In the genomic region with DNA sequence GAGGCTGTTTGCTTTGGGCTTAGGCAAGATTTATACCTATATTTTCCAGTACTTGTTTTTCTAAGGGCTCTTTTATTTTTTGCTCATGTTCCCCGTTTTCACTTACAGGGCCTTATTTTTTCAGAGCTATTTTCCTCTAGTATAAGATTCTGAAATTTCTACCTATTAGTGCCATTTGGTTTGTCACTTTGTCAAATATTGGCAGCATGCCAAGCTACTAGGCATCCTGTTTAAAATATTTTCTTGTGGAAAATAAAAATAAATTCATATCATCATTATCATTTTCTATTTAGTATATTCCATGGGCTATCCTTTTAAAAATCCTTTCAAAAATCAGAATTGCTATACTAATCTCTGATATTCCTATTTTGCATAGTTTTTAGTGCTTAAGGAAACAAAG, we compare ENCODE assay signal across 19 cellular contexts.
DNase-seq lines count a peak whose midpoint lies in the region; ATAC-seq, FAIRE-seq and TF ChIP-seq lines count a peak whose summit lies in the region.
"Had no signal": no experiment of that assay in that cellular context is flagged by ENCODE, and none has a peak within 500 bp of the region (broad histone marks: within the 10 kb centered on the region; RNA-seq: fewer than 3 reads in every experiment).

No MANE protein-coding gene starts in this region.

- ATAC-seq in HepG2 (no peak), right lobe of liver (no peak)
- ATAC-seq: CD8-positive, alpha-beta T cell; GM23338 had no signal

- H3K36me3 ChIP-seq in HepG2 (replicated peaks in 1 of 2; ENCODE audit: control insufficient read depth in 1 of 2, insufficient read depth in 2 of 2, low read length in 2 of 2) (no peaks in the 10 kb centered on the region), right lobe of liver (no peaks in the 10 kb centered on the region), hepatocyte (replicated peaks; ENCODE audit: insufficient read depth, low read depth) (no peaks in the 10 kb centered on the region)
- H3K36me3 ChIP-seq: BLaER1 treated with 17β-estradiol and CSF1 and Interleukin-3, amounts not matched to agents 10 nM and 100 nM had no signal

- no peak for TF ChIP-seq EP300 in HepG2 (IDR thresholded peaks at IDR 0.05; ENCODE audit: low read depth in 2 of 2, low read length in 2 of 2)
- TF ChIP-seq EP300 in HepG2 (CRISPR knock-in tag; IDR thresholded peaks at IDR 0.05; ENCODE audit: borderline replicate concordance): no peak

- 0% methylated on average over 1 of the region's 1 CpG for WGBS in HepG2 (ENCODE audit: low lambda C conversion rate)
- WGBS in right lobe of liver (ENCODE audit: insufficient coverage, low coverage, low lambda C conversion rate, missing lambda C conversion rate): 75% methylated on average over 1 of the region's 1 CpG
- WGBS in hepatocyte (ENCODE audit: low lambda C conversion rate, missing lambda C conversion rate): 90% methylated on average over 1 of the region's 1 CpG

- H3K79me2 ChIP-seq in HepG2 (ENCODE audit: insufficient read depth, low read length) (no peaks in the 10 kb centered on the region), hepatocyte (no peaks in the 10 kb centered on the region)

- H3K9ac ChIP-seq in HepG2 (ENCODE audit: insufficient read depth, low read depth, low read length): no peak overlapping the region
- H3K9ac ChIP-seq: BLaER1 treated with 17β-estradiol and CSF1 and Interleukin-3, amounts not matched to agents 10 nM and 100 nM had no signal

- H4K20me1 ChIP-seq in HepG2 (ENCODE audit: insufficient read depth, low read length) (no peaks in the 10 kb centered on the region), hepatocyte (ENCODE audit: insufficient read depth, poor library complexity, severe bottlenecking) (no peaks in the 10 kb centered on the region)
- H4K20me1 ChIP-seq: BLaER1 treated with 17β-estradiol and CSF1 and Interleukin-3, amounts not matched to agents 10 nM and 100 nM had no signal

- DNase-seq in NCI-H1694 treated with DMSO at 0.1 percent for 48 hours (lab: John Stamatoyannopoulos, UW) (peak; percentile 7), NCI-H1694 (lab: John Stamatoyannopoulos, UW) (no peak), HepG2 (ENCODE audit: low spot score) (no peak), right lobe of liver (no peak), NCI-H2171 treated with DMSO at 0.1 percent for 48 hours (lab: John Stamatoyannopoulos, UW) (peak; percentile 51), pons (ENCODE audit: low spot score) (peak; percentile 4), iPS-NIHi7 (ENCODE audit: extremely low spot score) (no peak), hepatocyte (ENCODE audit: low spot score) (no peak)
- DNase-seq: 8988T; CD8-positive, alpha-beta T cell; DMS 273 treated with DMSO at 0.1 percent for 48 hours; DMS79; GDM1; HCEC 1CT had no signal

- H3K4me1 ChIP-seq in HepG2 (ENCODE audit: insufficient read depth, low read length): no peaks in the 10 kb centered on the region
- H3K4me1 ChIP-seq in right lobe of liver: no peaks in the 10 kb centered on the region
- no peaks in the 10 kb centered on the region for H3K4me1 ChIP-seq in hepatocyte (ENCODE audit: insufficient read depth)
- H3K4me1 ChIP-seq: BLaER1 treated with 17β-estradiol and CSF1 and Interleukin-3, amounts not matched to agents 10 nM and 100 nM had no signal

- no peaks in the 10 kb centered on the region; a peak in 1 of 5 replicates for H3K27me3 ChIP-seq in HepG2 (ENCODE audit: control insufficient read depth in 1 of 2, insufficient read depth in 2 of 2, low read length in 2 of 2)
- no peaks in the 10 kb centered on the region for H3K27me3 ChIP-seq in right lobe of liver
- H3K27me3 ChIP-seq in hepatocyte: no peaks in the 10 kb centered on the region
- H3K27me3 ChIP-seq: BLaER1 treated with 17β-estradiol and CSF1 and Interleukin-3, amounts not matched to agents 10 nM and 100 nM had no signal

- POLR2A ChIA-PET in HepG2 (lab: Yijun Ruan, JAX): no interaction called here

- intact Hi-C loops in HepG2 (cut with micrococcal nuclease; ENCODE audit: unreplicated experiment) (no loop called here), right lobe of liver (cut with DNase I) (no loop called here)

- H3K4me3 ChIP-seq in HepG2 (replicated peaks in 1 of 3; ENCODE audit: insufficient read depth in 1 of 3, low read depth in 2 of 3, low read length in 3 of 3): no peak overlapping the region
- no peak overlapping the region for H3K4me3 ChIP-seq in right lobe of liver
- no peak overlapping the region for H3K4me3 ChIP-seq in hepatocyte
- H3K4me3 ChIP-seq: BLaER1 treated with 17β-estradiol and CSF1 and Interleukin-3, amounts not matched to agents 10 nM and 100 nM; GM23338 had no signal

- CTCF ChIA-PET in HepG2 (lab: Yijun Ruan, JAX; ENCODE audit: low intra/inter-chr PET ratio, low total read pairs): no interaction called here

- H3K9me3 ChIP-seq in HepG2 (ENCODE audit: low read length): no peaks in the 10 kb centered on the region
- no peaks in the 10 kb centered on the region for H3K9me3 ChIP-seq in right lobe of liver
- H3K9me3 ChIP-seq in hepatocyte (ENCODE audit: low read depth): no peaks in the 10 kb centered on the region
- H3K9me3 ChIP-seq: BLaER1 treated with 17β-estradiol and CSF1 and Interleukin-3, amounts not matched to agents 10 nM and 100 nM had no signal

- H3K4me2 ChIP-seq in HepG2 (ENCODE audit: low read depth, low read length): no peak overlapping the region
- H3K4me2 ChIP-seq in hepatocyte: no peak overlapping the region
- H3K4me2 ChIP-seq: BLaER1 treated with 17β-estradiol and CSF1 and Interleukin-3, amounts not matched to agents 10 nM and 100 nM; GM23338 had no signal

- H2AFZ ChIP-seq in HepG2 (ENCODE audit: low read length): no peak overlapping the region
- no peak overlapping the region for H2AFZ ChIP-seq in hepatocyte
- H2AFZ ChIP-seq: GM23338 had no signal

- TF ChIP-seq CTCF in HepG2 (CRISPR knock-in tag; IDR thresholded peaks at IDR 0.05) (no peak), right lobe of liver (IDR thresholded peaks at IDR 0.05) (no peak), hepatocyte (IDR thresholded peaks at IDR 0.05; ENCODE audit: poor library complexity) (no peak)

- no peak for FAIRE-seq in HepG2 (lab: Jason Lieb, UNC)
- FAIRE-seq: GM12892, GM18507, H54 had no signal

- no peaks in the 10 kb centered on the region for H3K9me2 ChIP-seq in hepatocyte (replicated peaks; ENCODE audit: insufficient read depth)

- TF ChIP-seq POLR2A in HepG2 (IDR thresholded peaks at IDR 0.05; ENCODE audit: insufficient read depth in 1 of 2, low read depth in 2 of 2, low read length in 2 of 2) (no peak), right lobe of liver (IDR thresholded peaks at IDR 0.05) (no peak)

- no TSS peak for BruUV-seq in HepG2 (replicated peaks; lab: Mats Ljungman, UMichigan)

- no peak overlapping the region for H3K27ac ChIP-seq in HepG2 (ENCODE audit: extremely low read length, insufficient read depth, low read length)
- no peak overlapping the region for H3K27ac ChIP-seq in right lobe of liver
- H3K27ac ChIP-seq in hepatocyte: no peak overlapping the region
- H3K27ac ChIP-seq: BLaER1 treated with 17β-estradiol and CSF1 and Interleukin-3, amounts not matched to agents 10 nM and 100 nM had no signal

- TF ChIP-seq RAD21 in HepG2 (CRISPR knock-in tag; IDR thresholded peaks at IDR 0.05): no peak

- in situ Hi-C loops in HepG2 (cut with HindIII; ENCODE audit: extremely low pct_ligation_motif_present, low pct_unique_long_range_greater_than_20kb): no loop called here

TF ChIP-seq in HepG2, 621 proteins besides CTCF, POLR2A, EP300 and RAD21:
- TF ChIP-seq, protein P1, sequence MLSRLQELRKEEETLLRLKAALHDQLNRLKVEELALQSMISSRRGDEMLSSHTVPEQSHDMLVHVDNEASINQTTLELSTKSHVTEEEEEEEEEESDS (CRISPR knock-in tag; IDR thresholded peaks at IDR 0.05; ENCODE audit: borderline replicate concordance): no peak
- TF ChIP-seq GFI1 (CRISPR knock-in tag; IDR thresholded peaks at IDR 0.05; ENCODE audit: borderline replicate concordance): no peak
- TF ChIP-seq LCORL (IDR thresholded peaks at IDR 0.05): peak; percentile 71
- no peak for TF ChIP-seq LCORL (CRISPR knock-in tag; IDR thresholded peaks at IDR 0.05)
- TF ChIP-seq, protein P2, sequence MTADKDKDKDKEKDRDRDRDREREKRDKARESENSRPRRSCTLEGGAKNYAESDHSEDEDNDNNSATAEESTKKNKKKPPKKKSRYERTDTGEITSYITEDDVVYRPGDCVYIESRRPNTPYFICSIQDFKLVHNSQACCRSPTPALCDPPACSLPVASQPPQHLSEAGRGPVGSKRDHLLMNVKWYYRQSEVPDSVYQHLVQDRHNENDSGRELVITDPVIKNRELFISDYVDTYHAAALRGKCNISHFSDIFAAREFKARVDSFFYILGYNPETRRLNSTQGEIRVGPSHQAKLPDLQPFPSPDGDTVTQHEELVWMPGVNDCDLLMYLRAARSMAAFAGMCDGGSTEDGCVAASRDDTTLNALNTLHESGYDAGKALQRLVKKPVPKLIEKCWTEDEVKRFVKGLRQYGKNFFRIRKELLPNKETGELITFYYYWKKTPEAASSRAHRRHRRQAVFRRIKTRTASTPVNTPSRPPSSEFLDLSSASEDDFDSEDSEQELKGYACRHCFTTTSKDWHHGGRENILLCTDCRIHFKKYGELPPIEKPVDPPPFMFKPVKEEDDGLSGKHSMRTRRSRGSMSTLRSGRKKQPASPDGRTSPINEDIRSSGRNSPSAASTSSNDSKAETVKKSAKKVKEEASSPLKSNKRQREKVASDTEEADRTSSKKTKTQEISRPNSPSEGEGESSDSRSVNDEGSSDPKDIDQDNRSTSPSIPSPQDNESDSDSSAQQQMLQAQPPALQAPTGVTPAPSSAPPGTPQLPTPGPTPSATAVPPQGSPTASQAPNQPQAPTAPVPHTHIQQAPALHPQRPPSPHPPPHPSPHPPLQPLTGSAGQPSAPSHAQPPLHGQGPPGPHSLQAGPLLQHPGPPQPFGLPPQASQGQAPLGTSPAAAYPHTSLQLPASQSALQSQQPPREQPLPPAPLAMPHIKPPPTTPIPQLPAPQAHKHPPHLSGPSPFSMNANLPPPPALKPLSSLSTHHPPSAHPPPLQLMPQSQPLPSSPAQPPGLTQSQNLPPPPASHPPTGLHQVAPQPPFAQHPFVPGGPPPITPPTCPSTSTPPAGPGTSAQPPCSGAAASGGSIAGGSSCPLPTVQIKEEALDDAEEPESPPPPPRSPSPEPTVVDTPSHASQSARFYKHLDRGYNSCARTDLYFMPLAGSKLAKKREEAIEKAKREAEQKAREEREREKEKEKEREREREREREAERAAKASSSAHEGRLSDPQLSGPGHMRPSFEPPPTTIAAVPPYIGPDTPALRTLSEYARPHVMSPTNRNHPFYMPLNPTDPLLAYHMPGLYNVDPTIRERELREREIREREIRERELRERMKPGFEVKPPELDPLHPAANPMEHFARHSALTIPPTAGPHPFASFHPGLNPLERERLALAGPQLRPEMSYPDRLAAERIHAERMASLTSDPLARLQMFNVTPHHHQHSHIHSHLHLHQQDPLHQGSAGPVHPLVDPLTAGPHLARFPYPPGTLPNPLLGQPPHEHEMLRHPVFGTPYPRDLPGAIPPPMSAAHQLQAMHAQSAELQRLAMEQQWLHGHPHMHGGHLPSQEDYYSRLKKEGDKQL (CRISPR knock-in tag; IDR thresholded peaks at IDR 0.05; ENCODE audit: low read depth): no peak

Comparison
In these comparisons a context has a peak if more than half of its experiments do, and no peak if none do; other contexts are left out.
1. DNase-seq: peak in NCI-H1694 treated with DMSO at 0.1 percent for 48 hours (single experiment), NCI-H2171 treated with DMSO at 0.1 percent for 48 hours (single experiment) and pons (single experiment); none in NCI-H1694 (single experiment), HepG2 (single experiment), right lobe of liver (0 of 3), iPS-NIHi7 (single experiment) and hepatocyte (single experiment).